1 cellular context compared by ENCODE assay signal in genomic region chr20:58980711-58981563, GRCh38.
TF ChIP-seq lines count a peak whose summit lies in the region.

Gene NELFCD, plus strand, starts transcription at chr20:58981256. Its CDS starts 54 bp downstream, at chr20:58981310.

TF ChIP-seq in SK-N-SH, 30 proteins besides CTCF, POLR2A, EP300 and RAD21 (continued from another document):
- TF ChIP-seq ZBTB33 (IDR thresholded peaks at IDR 0.05; ENCODE audit: borderline replicate concordance, low read depth), result no peak
- no peak for TF ChIP-seq ELF1 (IDR thresholded peaks at IDR 0.05)
- peak; percentile 31; the same call in 1 of the 2 replicates for TF ChIP-seq GABPA (IDR thresholded peaks at IDR 0.05; ENCODE audit: low read depth)
- TF ChIP-seq USF1 (IDR thresholded peaks at IDR 0.05; ENCODE audit: borderline replicate concordance, low read depth), result no peak
- TF ChIP-seq MEF2A (IDR thresholded peaks at IDR 0.05; ENCODE audit: borderline replicate concordance, low read depth), result no peak
- no peak for TF ChIP-seq RFX5 (IDR thresholded peaks at IDR 0.05; ENCODE audit: low read length)
- no peak for TF ChIP-seq TEAD4 (IDR thresholded peaks at IDR 0.05; ENCODE audit: borderline replicate concordance, insufficient read depth)
